1 cellular context compared by ENCODE assay signal in the genomic region with DNA sequence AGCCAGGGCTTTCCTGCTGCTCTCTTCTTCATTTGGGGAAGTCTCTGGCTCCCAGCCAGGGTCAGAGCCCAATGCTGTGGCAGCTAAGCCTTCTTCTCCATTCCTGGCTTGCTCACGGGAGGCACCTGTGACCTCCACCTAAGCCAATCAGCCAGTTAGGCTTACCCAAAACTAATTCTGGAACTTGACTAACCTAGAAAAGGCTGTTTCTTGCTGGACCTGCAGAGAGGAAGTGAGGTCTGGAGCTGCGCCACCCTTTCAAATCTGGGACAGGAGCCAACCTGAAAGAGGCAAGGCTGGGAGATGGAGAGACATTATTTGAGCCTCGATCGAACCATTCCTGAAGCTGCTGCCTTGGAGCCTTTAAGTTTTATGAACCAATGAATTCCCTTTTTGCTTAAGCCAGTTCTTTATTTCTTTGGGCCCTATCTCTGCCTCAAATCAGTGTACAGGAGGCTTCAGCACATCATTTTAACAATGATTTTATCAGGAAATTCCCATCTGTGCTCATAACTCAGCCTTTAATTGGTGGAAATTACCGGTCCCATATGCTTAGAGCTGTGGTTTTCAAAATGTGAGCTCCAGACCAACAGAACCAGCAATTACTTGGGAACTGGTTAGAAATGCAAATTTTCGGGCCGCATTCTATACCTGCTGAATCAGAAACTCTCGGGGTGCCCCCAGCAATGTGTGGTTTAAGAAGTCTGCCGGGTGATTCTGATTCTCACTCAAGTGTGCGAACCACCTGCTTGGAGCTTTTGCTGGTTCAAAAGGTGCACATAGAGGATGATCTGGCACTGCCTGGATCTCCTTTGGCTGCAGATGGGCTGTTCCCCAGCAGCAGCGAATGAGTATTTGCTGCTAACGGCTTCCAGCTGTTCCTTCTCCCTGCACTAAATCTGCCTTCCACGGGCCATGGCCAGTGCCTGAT.
TF ChIP-seq lines count a peak whose summit lies in the region.

No MANE protein-coding gene starts in this region.

TF ChIP-seq in SK-N-SH, 30 proteins besides CTCF, POLR2A, EP300 and RAD21 (continued from another document):
- TF ChIP-seq MAX (IDR thresholded peaks at IDR 0.05; ENCODE audit: low read depth) (no peak), TCF12 (IDR thresholded peaks at IDR 0.05) (peak; percentile 73), USF1 (IDR thresholded peaks at IDR 0.05; ENCODE audit: borderline replicate concordance, low read depth) (no peak), NFIC (IDR thresholded peaks at IDR 0.05; ENCODE audit: borderline replicate concordance) (peak; percentile 80), SIN3A (IDR thresholded peaks at IDR 0.05; ENCODE audit: borderline replicate concordance, low read depth, low read length) (no peak), SMC3 (IDR thresholded peaks at IDR 0.05; ENCODE audit: low read depth, low read length) (no peak), ELF1 (IDR thresholded peaks at IDR 0.05) (no peak), CHD2 (IDR thresholded peaks at IDR 0.05; ENCODE audit: low read length, partially characterized antibody) (no peak), RXRA (IDR thresholded peaks at IDR 0.05; ENCODE audit: borderline replicate concordance, low read depth) (no peak), RFX5 (IDR thresholded peaks at IDR 0.05; ENCODE audit: low read length) (no peak), USF2 (IDR thresholded peaks at IDR 0.05; ENCODE audit: borderline replicate concordance, low read depth, low read length) (no peak), YY1 (IDR thresholded peaks at IDR 0.05; ENCODE audit: low read depth) (no peak), POLR2AphosphoS5 (IDR thresholded peaks at IDR 0.05; ENCODE audit: low read depth, low read length) (no peak), FOXM1 (IDR thresholded peaks at IDR 0.05; ENCODE audit: low read depth) (no peak), GABPA (IDR thresholded peaks at IDR 0.05; ENCODE audit: low read depth) (no peak), MEF2A (IDR thresholded peaks at IDR 0.05; ENCODE audit: borderline replicate concordance, low read depth) (no peak), JUND (IDR thresholded peaks at IDR 0.05) (no peak), EZH2phosphoT487 (IDR thresholded peaks at IDR 0.05; ENCODE audit: borderline replicate concordance, low read depth) (no peak), NRF1 (IDR thresholded peaks at IDR 0.05; ENCODE audit: low read depth, low read length) (no peak), FOXJ3 (CRISPR knock-in tag; IDR thresholded peaks at IDR 0.05) (no peak), IRF3 (IDR thresholded peaks at IDR 0.05; ENCODE audit: low read depth, low read length) (no peak), PBX3 (IDR thresholded peaks at IDR 0.05) (0 out of 2 replicates have a peak, but pooled peaks have one; percentile 14), GATA2 (CRISPR knock-in tag; IDR thresholded peaks at IDR 0.05) (no peak), TAF1 (IDR thresholded peaks at IDR 0.05; ENCODE audit: borderline replicate concordance, low read depth, low read length) (no peak), TEAD4 (IDR thresholded peaks at IDR 0.05; ENCODE audit: borderline replicate concordance, insufficient read depth) (no peak)
